13 cellular contexts compared by ENCODE assay signal in genomic region chr3:168545591-168545990, GRCh38.
DNase-seq lines count a peak whose midpoint lies in the region; ATAC-seq, FAIRE-seq and TF ChIP-seq lines count a peak whose summit lies in the region.
"Had no signal": no experiment of that assay in that cellular context is flagged by ENCODE, and none has a peak within 500 bp of the region (broad histone marks: within the 10 kb centered on the region; RNA-seq: fewer than 3 reads in every experiment).

No MANE protein-coding gene starts in this region.

- DNase-seq in HT1080 (ENCODE audit: low read depth) (peak; percentile 29), astrocyte of the hippocampus (ENCODE audit: low read depth, low spot score) (peak; percentile 91), heart left ventricle (peak in 4 of 5 donors; percentile 41 to 62 (median 50)), pancreas (peak in 2 of 6 donors; percentile 13), SIG-M5 treated with dmso at 0.1 percent for 504 hours (lab: John Stamatoyannopoulos, UW; ENCODE audit: unreplicated experiment) (no peak), vagina (ENCODE audit: extremely low spot score in 2 of 2) (no peak), NCI-H345 (lab: John Stamatoyannopoulos, UW) (no peak)
- DNase-seq: activated CD4-positive, alpha-beta memory T cell treated with anti-CD3 and anti-CD28 coated beads for 36 hours; NCI-H1105; occipital lobe; stimulated activated naive CD8-positive, alpha-beta T cell treated with anti-CD3 and anti-CD28 coated beads, Interleukin-15, Interleukin-2, amounts not matched to agents 100 U/mL and 50 U/mL, for 24 hours had no signal

- TF ChIP-seq CTCF in heart left ventricle (IDR thresholded peaks at IDR 0.05) (no peak), pancreas (IDR thresholded peaks at IDR 0.05) (no peak), vagina (IDR thresholded peaks at IDR 0.05) (no peak)

- H3K9me3 ChIP-seq in heart left ventricle (no peaks in the 10 kb centered on the region), pancreas (no peaks in the 10 kb centered on the region), vagina (no peaks in the 10 kb centered on the region)
- H3K9me3 ChIP-seq: BLaER1 had no signal

- intact Hi-C loops in heart left ventricle (cut with DNase I) = no loop called here
- intact Hi-C loops in pancreas (cut with DNase I) = no loop called here
- intact Hi-C loops in vagina (cut with DNase I) = no loop called here

- no peak overlapping the region for H3K4me3 ChIP-seq in heart left ventricle
- no peak overlapping the region for H3K4me3 ChIP-seq in pancreas
- H3K4me3 ChIP-seq in vagina = no peak overlapping the region
- H3K4me3 ChIP-seq: BLaER1 had no signal

- TF ChIP-seq POLR2A in heart left ventricle (IDR thresholded peaks at IDR 0.05) = no peak
- TF ChIP-seq POLR2A in vagina (IDR thresholded peaks at IDR 0.05) = no peak

- no peak for FAIRE-seq in pancreas (lab: Jason Lieb, UNC)
- FAIRE-seq: H54 had no signal

- no peaks in the 10 kb centered on the region for H3K36me3 ChIP-seq in heart left ventricle
- no peaks in the 10 kb centered on the region for H3K36me3 ChIP-seq in pancreas
- H3K36me3 ChIP-seq in vagina = no peaks in the 10 kb centered on the region
- H3K36me3 ChIP-seq: BLaER1 had no signal

- no peak overlapping the region for H3K27ac ChIP-seq in heart left ventricle
- H3K27ac ChIP-seq in pancreas = no peak overlapping the region
- H3K27ac ChIP-seq in vagina = no peak overlapping the region
- H3K27ac ChIP-seq: BLaER1 had no signal

- peak; percentile 94 to 99 (median 97) for ATAC-seq in heart left ventricle
- ATAC-seq in pancreas = peak in 3 of 4 donors; percentile 14 to 64 (median 63)
- ATAC-seq: stimulated activated naive CD8-positive, alpha-beta T cell treated with anti-CD3 and anti-CD28 coated beads, Interleukin-15, Interleukin-2, amounts not matched to agents 100 U/mL and 50 U/mL, for 24 hours had no signal

- H3K4me1 ChIP-seq in heart left ventricle (peaks cover 0 to 5% (median 0%) of the 10 kb centered on the region in 12 donors), pancreas (no peaks in the 10 kb centered on the region), vagina (no peaks in the 10 kb centered on the region)

- no peaks in the 10 kb centered on the region for H3K27me3 ChIP-seq in heart left ventricle
- no peaks in the 10 kb centered on the region for H3K27me3 ChIP-seq in pancreas
- H3K27me3 ChIP-seq in vagina = no peaks in the 10 kb centered on the region
- H3K27me3 ChIP-seq: BLaER1 had no signal

- 17 to 33% (median 24%) methylated on average over 1 of the region's 1 CpG for WGBS in heart left ventricle, 4 donors
- 38 to 57% methylated on average over 1 of the region's 1 CpG for WGBS in pancreas, 2 donors

Comparison
In these comparisons a context has a peak if more than half of its experiments do, and no peak if none do; other contexts are left out.
1. DNase-seq: peak in HT1080 (single experiment), astrocyte of the hippocampus (single experiment) and heart left ventricle (4 of 5); none in SIG-M5 treated with dmso at 0.1 percent for 504 hours (single experiment), vagina (0 of 2) and NCI-H345 (single experiment).